In genomic region chr20:6679086-6679485, GRCh38 we compare ENCODE assay signal across 27 cellular contexts.
"Had no signal": no experiment of that assay in that cellular context is flagged by ENCODE, and none has a peak within 500 bp of the region (broad histone marks: within the 10 kb centered on the region; RNA-seq: fewer than 3 reads in every experiment).

No MANE protein-coding gene starts in this region.

- H3K4me3 ChIP-seq: breast epithelium, K562, SK-N-MC had no signal

- H3K27ac Mint-ChIP-seq: activated CD4-positive, alpha-beta T cell treated with anti-CD3 and anti-CD28 coated beads for 36 hours; activated CD8-positive, alpha-beta T cell treated with anti-CD3 and anti-CD28 coated beads for 36 hours; activated naive CD4-positive, alpha-beta T cell treated with anti-CD3 and anti-CD28 coated beads, Interleukin-2, amount 50 U/mL, for 24 hours; activated T-cell treated with anti-CD3 and anti-CD28 coated beads, Interleukin-2, amount 50 U/mL, for 72 hours; activated T-helper 2 cell treated with anti-CD3 and anti-CD28 coated beads, Interferon-gamma antibody, Interleukin-2, Interleukin-4, amounts not matched to agents 10 μg/mL and 5 μg/mL and 100 μg/mL, durations not matched to agents 14 hours and 24 hours and 36 hours; T-cell had no signal

- H3K9me3 ChIP-seq: breast epithelium had no signal

- H3K27ac ChIP-seq: breast epithelium, SK-N-MC, VCaP had no signal

- H3K27me3 Mint-ChIP-seq: activated CD4-positive, alpha-beta T cell treated with anti-CD3 and anti-CD28 coated beads for 36 hours; activated CD8-positive, alpha-beta T cell treated with anti-CD3 and anti-CD28 coated beads for 36 hours; activated naive CD4-positive, alpha-beta T cell treated with anti-CD3 and anti-CD28 coated beads, Interleukin-2, amount 50 U/mL, for 24 hours; T-cell had no signal

- H3K9me3 Mint-ChIP-seq: activated T-helper 2 cell treated with anti-CD3 and anti-CD28 coated beads, Interferon-gamma antibody, Interleukin-2, Interleukin-4, amounts not matched to agents 10 μg/mL and 5 μg/mL and 100 μg/mL, durations not matched to agents 14 hours and 24 hours and 36 hours had no signal

- H3K4me1 Mint-ChIP-seq: activated CD4-positive, alpha-beta T cell treated with anti-CD3 and anti-CD28 coated beads for 36 hours; activated naive CD4-positive, alpha-beta T cell treated with anti-CD3 and anti-CD28 coated beads, Interleukin-2, amount 50 U/mL, for 24 hours; T-cell had no signal

- H3K4me3 Mint-ChIP-seq: activated CD4-positive, alpha-beta T cell treated with anti-CD3 and anti-CD28 coated beads for 36 hours; activated CD8-positive, alpha-beta T cell treated with anti-CD3 and anti-CD28 coated beads for 36 hours; activated naive CD4-positive, alpha-beta T cell treated with anti-CD3 and anti-CD28 coated beads, Interleukin-2, amount 50 U/mL, for 24 hours; activated T-cell treated with anti-CD3 and anti-CD28 coated beads, Interleukin-2, amount 50 U/mL, for 72 hours; T-cell had no signal

- DNase-seq: activated CD4-positive, alpha-beta T cell treated with anti-CD3 and anti-CD28 coated beads for 36 hours; activated CD4-positive, alpha-beta T cell treated with anti-CD3 and anti-CD28 coated beads, Interleukin-2, amount 50 U/mL, for 1 hour; activated CD8-positive, alpha-beta memory T cell treated with anti-CD3 and anti-CD28 coated beads, Interleukin-2, amount 50 U/mL, for 4 hours; activated CD8-positive, alpha-beta T cell treated with anti-CD3 and anti-CD28 coated beads for 36 hours; activated T-cell treated with anti-CD3 and anti-CD28 coated beads, Interleukin-2, amount 50 U/mL, for 72 hours; aorta; Karpas-422; MM.1S; NCI-H1105; NCI-H1436; NCI-H187; NCI-H2081; NCI-H510A treated with DMSO at 0.1 percent for 48 hours; NCI-H69; NK-92 treated with Interleukin-12 subunit alpha and Interleukin-12 subunit beta, amount 100 ng/mL, for 24 hours; OCI-M1; RPMI8226; T-cell; T-helper 2 cell had no signal

- ATAC-seq: activated CD4-positive, alpha-beta T cell treated with anti-CD3 and anti-CD28 coated beads for 36 hours; activated CD8-positive, alpha-beta T cell treated with anti-CD3 and anti-CD28 coated beads for 36 hours; activated T-cell treated with anti-CD3 and anti-CD28 coated beads, Interleukin-2, amount 50 U/mL, for 72 hours; K562; Panc1; Right ventricle myocardium inferior; T-cell had no signal

- H3K4me1 ChIP-seq: breast epithelium had no signal

- H3K36me3 Mint-ChIP-seq: activated naive CD4-positive, alpha-beta T cell treated with anti-CD3 and anti-CD28 coated beads, Interleukin-2, amount 50 U/mL, for 24 hours; T-cell had no signal

- H3K27me3 ChIP-seq: breast epithelium had no signal

- H3K36me3 ChIP-seq: breast epithelium had no signal
